ENCODE assay signal across 15 cellular contexts in genomic region chr11:77322506-77322905, GRCh38. TPM values are rescaled to one million over a fixed set of nuclear protein-coding genes. Genes with fewer than 3 reads are reported as not detected.
DNase-seq lines count a peak whose midpoint lies in the region; ATAC-seq and TF ChIP-seq lines count a peak whose summit lies in the region.
"Had no signal": no experiment of that assay in that cellular context is flagged by ENCODE, and none has a peak within 500 bp of the region (broad histone marks: within the 10 kb centered on the region; RNA-seq: fewer than 3 reads in every experiment).

No MANE protein-coding gene starts in this region.

- no peak overlapping the region for H3K4me3 ChIP-seq in fibroblast of mammary gland (ENCODE audit: control insufficient read depth, low read depth, low read length)
- H3K4me3 ChIP-seq: A549, skin epidermis, thoracic aorta had no signal

- CTCF ChIA-PET in GM10248 (lab: Yijun Ruan, JAX): interaction anchor here (0.7 to 0.9 kb wide), 2 partner anchors 10 kb away, joined by 3 read pairs; no protein-coding TSS in a partner anchor

- DNase-seq in AG08395 (ENCODE audit: low spot score) (peak; percentile 75), NCI-H446 treated with DMSO at 0.1 percent for 48 hours (lab: John Stamatoyannopoulos, UW) (peak; percentile 69), fibroblast of mammary gland (ENCODE audit: low read depth) (peak; percentile 93), myocyte (ENCODE audit: low read depth) (peak; percentile 95), cortex of kidney (lab: John Stamatoyannopoulos, UW) (no peak), SHP77 (lab: John Stamatoyannopoulos, UW) (no peak), GM10248 (ENCODE audit: extremely low spot score) (no peak)
- DNase-seq: activated naive CD8-positive, alpha-beta T cell treated with anti-CD3 and anti-CD28 coated beads for 36 hours; DMS79 treated with DMSO at 0.1 percent for 48 hours; effector memory CD8-positive, alpha-beta T cell; naive thymus-derived CD4-positive, alpha-beta T cell had no signal

- POLR2A ChIA-PET in GM10248 (lab: Yijun Ruan, JAX): no interaction called here

- no peak for TF ChIP-seq CTCF in fibroblast of mammary gland (conservative IDR thresholded peaks at IDR 0.05; ENCODE audit: control insufficient read depth, insufficient read depth, low read depth, low read length)
- no peak for TF ChIP-seq CTCF in GM10248 (IDR thresholded peaks at IDR 0.05; ENCODE audit: control extremely low read depth, extremely low read depth, low read depth, missing control alignments)

- no peak for ATAC-seq in GM18909 (IDR thresholded peaks at IDR 0.05; ENCODE audit: poor library complexity, unreplicated experiment)
- ATAC-seq: A549; effector memory CD8-positive, alpha-beta T cell; naive thymus-derived CD4-positive, alpha-beta T cell had no signal

RNA-seq across cellular contexts. Expression of gene GDPD4, which starts 21.0 kb away (rescaled TPM):
- not detected in 2 replicates for total RNA-seq in myocyte
- not detected for polyA plus RNA-seq in myocyte (2012)
- total RNA-seq: activated naive CD8-positive, alpha-beta T cell treated with anti-CD3 and anti-CD28 coated beads for 36 hours; naive thymus-derived CD4-positive, alpha-beta T cell; thoracic aorta had no signal
- polyA plus RNA-seq: A549; naive thymus-derived CD4-positive, alpha-beta T cell had no signal

Comparison
In these comparisons a context has a peak if more than half of its experiments do, and no peak if none do; other contexts are left out.
1. DNase-seq: peak in AG08395 (single experiment), NCI-H446 treated with DMSO at 0.1 percent for 48 hours (single experiment), fibroblast of mammary gland (single experiment) and myocyte (single experiment); none in cortex of kidney (single experiment), SHP77 (0 of 2) and GM10248 (single experiment).